Comparison of ENCODE assay signal across 1 cellular context in the genomic region with DNA sequence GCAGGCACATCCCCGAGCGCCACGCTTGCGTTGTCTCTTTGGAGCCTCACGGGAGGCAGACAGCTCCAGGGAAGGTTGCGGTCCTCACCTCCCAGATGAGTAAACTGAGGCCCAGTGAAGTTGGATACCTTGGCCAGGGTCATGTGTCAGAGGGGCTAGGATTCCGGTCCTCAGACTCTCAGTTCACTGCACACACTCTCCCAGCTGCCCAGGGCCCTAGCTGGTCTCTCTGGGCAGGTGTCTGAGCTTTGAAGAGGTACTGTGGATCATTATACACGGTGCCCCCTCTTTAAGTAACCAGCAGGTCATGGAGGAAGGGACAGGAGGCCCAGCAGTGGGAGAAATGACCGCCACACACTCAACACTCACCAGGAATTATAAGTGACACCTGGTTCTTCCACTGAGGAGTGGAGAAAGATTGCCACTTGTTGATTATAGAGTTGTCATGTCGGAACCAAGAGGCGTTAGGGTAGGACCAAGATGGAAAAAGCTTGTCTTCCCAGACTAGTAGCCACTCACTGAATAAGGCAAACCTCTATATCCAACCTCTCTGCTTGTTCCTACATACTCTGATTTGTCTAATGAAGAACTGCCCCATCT.
TF ChIP-seq lines count a peak whose summit lies in the region.

No MANE protein-coding gene starts in this region.

TF ChIP-seq in SK-N-SH, 30 proteins besides CTCF, POLR2A, EP300 and RAD21:
- no peak for TF ChIP-seq MXI1 (IDR thresholded peaks at IDR 0.05; ENCODE audit: low read depth, low read length)
- TF ChIP-seq TEAD4 (IDR thresholded peaks at IDR 0.05; ENCODE audit: borderline replicate concordance, insufficient read depth), result no peak
- no peak for TF ChIP-seq POLR2AphosphoS5 (IDR thresholded peaks at IDR 0.05; ENCODE audit: low read depth, low read length)
- TF ChIP-seq, protein P1, sequence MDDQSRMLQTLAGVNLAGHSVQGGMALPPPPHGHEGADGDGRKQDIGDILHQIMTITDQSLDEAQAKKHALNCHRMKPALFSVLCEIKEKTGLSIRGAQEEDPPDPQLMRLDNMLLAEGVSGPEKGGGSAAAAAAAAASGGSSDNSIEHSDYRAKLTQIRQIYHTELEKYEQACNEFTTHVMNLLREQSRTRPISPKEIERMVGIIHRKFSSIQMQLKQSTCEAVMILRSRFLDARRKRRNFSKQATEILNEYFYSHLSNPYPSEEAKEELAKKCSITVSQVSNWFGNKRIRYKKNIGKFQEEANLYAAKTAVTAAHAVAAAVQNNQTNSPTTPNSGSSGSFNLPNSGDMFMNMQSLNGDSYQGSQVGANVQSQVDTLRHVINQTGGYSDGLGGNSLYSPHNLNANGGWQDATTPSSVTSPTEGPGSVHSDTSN (IDR thresholded peaks at IDR 0.05), result no peak
- TF ChIP-seq EZH2phosphoT487 (IDR thresholded peaks at IDR 0.05; ENCODE audit: borderline replicate concordance, low read depth), result no peak
- no peak for TF ChIP-seq JUND (IDR thresholded peaks at IDR 0.05)
- no peak for TF ChIP-seq GATA2 (CRISPR knock-in tag; IDR thresholded peaks at IDR 0.05)
- no peak for TF ChIP-seq CHD2 (IDR thresholded peaks at IDR 0.05; ENCODE audit: low read length, partially characterized antibody)
- TF ChIP-seq TCF12 (IDR thresholded peaks at IDR 0.05), result no peak
